18 cellular contexts compared by ENCODE assay signal in the genomic region with DNA sequence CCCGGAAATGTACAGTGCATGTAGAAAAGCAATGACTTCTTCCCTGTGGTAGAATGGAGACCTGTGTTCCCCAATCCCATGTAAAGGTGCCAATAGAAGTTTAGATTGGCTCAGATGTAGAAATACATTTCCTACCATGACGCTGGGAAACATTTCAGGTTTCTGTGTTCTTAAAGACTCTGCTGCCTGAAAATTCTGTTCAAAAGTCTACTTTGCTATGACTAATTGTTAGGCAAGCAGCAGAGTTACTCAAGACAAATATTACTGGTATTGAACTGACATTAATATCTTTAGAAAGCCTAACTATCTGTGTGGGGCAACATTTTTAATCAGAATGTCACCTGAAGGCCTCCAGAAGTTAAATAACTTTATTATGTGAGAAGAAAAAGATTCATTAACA.
DNase-seq lines count a peak whose midpoint lies in the region; ATAC-seq, FAIRE-seq and TF ChIP-seq lines count a peak whose summit lies in the region.
"Had no signal": no experiment of that assay in that cellular context is flagged by ENCODE, and none has a peak within 500 bp of the region (broad histone marks: within the 10 kb centered on the region; RNA-seq: fewer than 3 reads in every experiment).

No MANE protein-coding gene starts in this region.

- no peak overlapping the region for H3K9ac ChIP-seq in astrocyte (ENCODE audit: low read length)

- no peak for FAIRE-seq in astrocyte (lab: Jason Lieb, UNC)
- FAIRE-seq: GM12891, urothelium cell line had no signal

- H3K79me2 ChIP-seq in astrocyte (ENCODE audit: insufficient read depth, low read length) = no peaks in the 10 kb centered on the region

- no peaks in the 10 kb centered on the region for H3K27me3 ChIP-seq in astrocyte (ENCODE audit: insufficient read depth, low read length)

- no peaks in the 10 kb centered on the region for H3K27me3 Mint-ChIP-seq in astrocyte (ENCODE audit: low read depth, unreplicated experiment)
- H3K27me3 Mint-ChIP-seq: B cell had no signal

- H3K4me3 ChIP-seq in astrocyte (ENCODE audit: insufficient read depth, low read depth, low read length) = no peak overlapping the region
- H3K4me3 ChIP-seq: PC-9 had no signal

- no peaks in the 10 kb centered on the region for H3K36me3 ChIP-seq in astrocyte (ENCODE audit: insufficient read depth, low read length)

- no peak for TF ChIP-seq CTCF in astrocyte (IDR thresholded peaks at IDR 0.05; ENCODE audit: insufficient read depth, low read depth, low read length)

- H3K27ac Mint-ChIP-seq in astrocyte (ENCODE audit: unreplicated experiment) = no peak overlapping the region
- H3K27ac Mint-ChIP-seq: B cell; stimulated activated naive CD8-positive, alpha-beta T cell treated with anti-CD3 and anti-CD28 coated beads, Interleukin-15, amount 100 ng/mL, for 72 hours; T-helper 2 cell treated with Interferon-gamma antibody and Interleukin-4, amounts not matched to agents 5 μg/mL and 100 μg/mL, for 36 hours had no signal

- no peaks in the 10 kb centered on the region for H4K20me1 ChIP-seq in astrocyte (ENCODE audit: insufficient read depth, low read length)

- peaks cover 6% of the 10 kb centered on the region for H3K9me3 Mint-ChIP-seq in astrocyte (ENCODE audit: unreplicated experiment)
- H3K9me3 Mint-ChIP-seq: T-helper 2 cell treated with Interferon-gamma antibody and Interleukin-4, amounts not matched to agents 5 μg/mL and 100 μg/mL, for 36 hours had no signal

- no peak overlapping the region for H2AFZ ChIP-seq in astrocyte (ENCODE audit: low read depth, low read length)
- H2AFZ ChIP-seq: PC-9 had no signal

- ATAC-seq in HG02884 (IDR thresholded peaks at IDR 0.05; ENCODE audit: unreplicated experiment) = no peak
- ATAC-seq: activated CD4-positive, CD25-positive, alpha-beta regulatory T cell treated with anti-CD3 and anti-CD28 coated beads, Interleukin-2, amount 50 U/mL, for 24 hours; stimulated activated naive CD8-positive, alpha-beta T cell treated with anti-CD3 and anti-CD28 coated beads, Interleukin-15, amount 100 ng/mL, for 72 hours had no signal

- H3K27ac ChIP-seq in astrocyte (ENCODE audit: low read depth, low read length) = no peak overlapping the region
- H3K27ac ChIP-seq: PC-9 had no signal

- no peak overlapping the region for H3K4me2 ChIP-seq in astrocyte (ENCODE audit: low read length)
- H3K4me2 ChIP-seq: PC-9 had no signal

- peaks cover 6% of the 10 kb centered on the region for H3K36me3 Mint-ChIP-seq in astrocyte (ENCODE audit: low read depth, unreplicated experiment)

- no peaks in the 10 kb centered on the region for H3K9me3 ChIP-seq in astrocyte (ENCODE audit: insufficient read depth, low read depth, low read length)

- peaks cover 8% of the 10 kb centered on the region for H3K4me1 Mint-ChIP-seq in astrocyte (ENCODE audit: low read depth, unreplicated experiment)
- H3K4me1 Mint-ChIP-seq: stimulated activated naive CD8-positive, alpha-beta T cell treated with anti-CD3 and anti-CD28 coated beads, Interleukin-15, amount 100 ng/mL, for 72 hours had no signal

- peak; percentile 47 for DNase-seq in ELR (ENCODE audit: low read depth)
- peak; percentile 49 for DNase-seq in astrocyte (ENCODE audit: low read depth)
- DNase-seq in fibroblast of peridontal ligament (ENCODE audit: extremely low read depth) = peak; percentile 54
- DNase-seq in stromal cell of bone marrow (ENCODE audit: low read depth) = peak; percentile 36
- no peak for DNase-seq in activated gamma-delta T cell (lab: John Stamatoyannopoulos, UW)
- DNase-seq in effector CD8-positive, alpha-beta T cell (lab: John Stamatoyannopoulos, UW) = no peak
- no peak for DNase-seq in NCI-H2227 treated with DMSO at 0.1 percent for 48 hours (lab: John Stamatoyannopoulos, UW)
- DNase-seq: Kasumi-1; NCI-H1417; stimulated activated CD4-positive, alpha-beta T cell treated with anti-CD3 and anti-CD28 coated beads, Interleukin-2, amount 100 ng/mL, for 24 hours; stimulated activated naive CD8-positive, alpha-beta T cell treated with anti-CD3 and anti-CD28 coated beads, Interleukin-15, amount 100 ng/mL, for 72 hours had no signal

- H3K4me1 ChIP-seq in astrocyte (ENCODE audit: insufficient read depth, low read length) = peaks cover under 1% of the 10 kb centered on the region

- no peak overlapping the region for H3K4me3 Mint-ChIP-seq in astrocyte (ENCODE audit: unreplicated experiment)
- H3K4me3 Mint-ChIP-seq: B cell; stimulated activated naive CD8-positive, alpha-beta T cell treated with anti-CD3 and anti-CD28 coated beads, Interleukin-15, amount 100 ng/mL, for 72 hours; T-helper 2 cell treated with Interferon-gamma antibody and Interleukin-4, amounts not matched to agents 5 μg/mL and 100 μg/mL, for 36 hours had no signal

Comparison
In these comparisons a context has a peak if more than half of its experiments do, and no peak if none do; other contexts are left out.
1. DNase-seq: peak in ELR (single experiment), astrocyte (single experiment), fibroblast of peridontal ligament (single experiment) and stromal cell of bone marrow (single experiment); none in activated gamma-delta T cell (single experiment), effector CD8-positive, alpha-beta T cell (single experiment) and NCI-H2227 treated with DMSO at 0.1 percent for 48 hours (single experiment).